In the genomic region with DNA sequence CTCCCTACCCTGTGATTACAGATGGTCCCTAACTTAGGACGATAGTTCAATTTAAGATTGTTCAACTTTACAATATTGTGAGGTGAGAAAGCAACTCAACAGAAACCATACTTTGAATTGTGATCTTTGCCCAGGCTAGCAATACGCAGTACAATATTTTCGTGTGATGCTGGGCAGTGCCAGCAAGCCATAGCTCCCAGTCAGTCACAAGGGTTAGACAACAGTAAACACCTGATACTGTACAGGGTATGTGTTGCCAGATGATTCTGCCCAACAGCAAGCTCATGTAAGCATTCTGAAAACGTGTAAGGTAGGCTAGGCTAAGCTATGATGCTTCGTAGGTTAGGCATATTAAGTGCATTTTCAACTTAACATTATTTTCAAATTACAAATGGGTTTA, we compare ENCODE assay signal across 1 cellular context.
TF ChIP-seq lines count a peak whose summit lies in the region.

No MANE protein-coding gene starts in this region.

TF ChIP-seq in SK-N-SH treated with all-trans-retinoic acid at 6 μM for 48 hours, 23 proteins besides CTCF, POLR2A, EP300 and RAD21 (continued from another document):
- TF ChIP-seq, protein P1, sequence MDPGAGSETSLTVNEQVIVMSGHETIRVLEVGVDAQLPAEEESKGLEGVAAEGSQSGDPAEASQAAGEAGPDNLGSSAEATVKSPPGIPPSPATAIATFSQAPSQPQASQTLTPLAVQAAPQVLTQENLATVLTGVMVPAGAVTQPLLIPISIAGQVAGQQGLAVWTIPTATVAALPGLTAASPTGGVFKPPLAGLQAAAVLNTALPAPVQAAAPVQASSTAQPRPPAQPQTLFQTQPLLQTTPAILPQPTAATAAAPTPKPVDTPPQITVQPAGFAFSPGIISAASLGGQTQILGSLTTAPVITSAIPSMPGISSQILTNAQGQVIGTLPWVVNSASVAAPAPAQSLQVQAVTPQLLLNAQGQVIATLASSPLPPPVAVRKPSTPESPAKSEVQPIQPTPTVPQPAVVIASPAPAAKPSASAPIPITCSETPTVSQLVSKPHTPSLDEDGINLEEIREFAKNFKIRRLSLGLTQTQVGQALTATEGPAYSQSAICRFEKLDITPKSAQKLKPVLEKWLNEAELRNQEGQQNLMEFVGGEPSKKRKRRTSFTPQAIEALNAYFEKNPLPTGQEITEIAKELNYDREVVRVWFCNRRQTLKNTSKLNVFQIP (CRISPR knock-in tag; IDR thresholded peaks at IDR 0.05; ENCODE audit: borderline replicate concordance, low read depth): no peak
- TF ChIP-seq, protein P2, sequence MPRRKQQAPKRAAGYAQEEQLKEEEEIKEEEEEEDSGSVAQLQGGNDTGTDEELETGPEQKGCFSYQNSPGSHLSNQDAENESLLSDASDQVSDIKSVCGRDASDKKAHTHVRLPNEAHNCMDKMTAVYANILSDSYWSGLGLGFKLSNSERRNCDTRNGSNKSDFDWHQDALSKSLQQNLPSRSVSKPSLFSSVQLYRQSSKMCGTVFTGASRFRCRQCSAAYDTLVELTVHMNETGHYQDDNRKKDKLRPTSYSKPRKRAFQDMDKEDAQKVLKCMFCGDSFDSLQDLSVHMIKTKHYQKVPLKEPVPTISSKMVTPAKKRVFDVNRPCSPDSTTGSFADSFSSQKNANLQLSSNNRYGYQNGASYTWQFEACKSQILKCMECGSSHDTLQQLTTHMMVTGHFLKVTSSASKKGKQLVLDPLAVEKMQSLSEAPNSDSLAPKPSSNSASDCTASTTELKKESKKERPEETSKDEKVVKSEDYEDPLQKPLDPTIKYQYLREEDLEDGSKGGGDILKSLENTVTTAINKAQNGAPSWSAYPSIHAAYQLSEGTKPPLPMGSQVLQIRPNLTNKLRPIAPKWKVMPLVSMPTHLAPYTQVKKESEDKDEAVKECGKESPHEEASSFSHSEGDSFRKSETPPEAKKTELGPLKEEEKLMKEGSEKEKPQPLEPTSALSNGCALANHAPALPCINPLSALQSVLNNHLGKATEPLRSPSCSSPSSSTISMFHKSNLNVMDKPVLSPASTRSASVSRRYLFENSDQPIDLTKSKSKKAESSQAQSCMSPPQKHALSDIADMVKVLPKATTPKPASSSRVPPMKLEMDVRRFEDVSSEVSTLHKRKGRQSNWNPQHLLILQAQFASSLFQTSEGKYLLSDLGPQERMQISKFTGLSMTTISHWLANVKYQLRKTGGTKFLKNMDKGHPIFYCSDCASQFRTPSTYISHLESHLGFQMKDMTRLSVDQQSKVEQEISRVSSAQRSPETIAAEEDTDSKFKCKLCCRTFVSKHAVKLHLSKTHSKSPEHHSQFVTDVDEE (CRISPR knock-in tag; IDR thresholded peaks at IDR 0.05): no peak
- TF ChIP-seq BACH2 (CRISPR knock-in tag; IDR thresholded peaks at IDR 0.05; ENCODE audit: borderline replicate concordance) (no peak), ZNF8 (CRISPR knock-in tag; IDR thresholded peaks at IDR 0.05) (no peak), ESRRG (CRISPR knock-in tag; IDR thresholded peaks at IDR 0.05) (no peak)
TF ChIP-seq in SK-N-SH treated with all-trans-retinoic acid at 6 μM for 48 hours: peak in this region for 0.
